Comparison of ENCODE assay signal across 27 cellular contexts in the genomic region with DNA sequence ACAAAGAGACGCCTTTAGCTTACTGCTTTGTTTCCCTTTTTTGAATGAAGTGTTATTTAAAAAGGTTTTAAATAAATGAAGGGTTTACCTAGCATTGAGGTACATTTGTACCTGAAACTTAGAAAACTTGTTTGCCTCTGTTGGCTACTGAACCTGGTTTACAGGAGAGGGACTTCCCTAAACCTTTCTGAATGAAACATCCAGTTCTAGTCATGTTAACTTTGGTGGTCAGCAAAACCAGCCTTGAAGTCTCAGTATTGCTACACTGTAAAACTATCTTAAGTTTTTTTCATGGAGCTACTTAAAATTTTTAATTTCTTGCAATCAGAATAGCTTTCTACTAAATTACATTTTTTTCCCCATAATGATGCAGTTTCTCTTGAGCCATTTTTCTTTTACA. TPM values are rescaled to one million over a fixed set of nuclear protein-coding genes. Genes with fewer than 3 reads are reported as not detected.
A peak's percentile ranks its signal among the peaks of the same experiment; 100 is the strongest.
DNase-seq lines count a peak whose midpoint lies in the region; ATAC-seq, FAIRE-seq and TF ChIP-seq lines count a peak whose summit lies in the region.
"Had no signal": no experiment of that assay in that cellular context is flagged by ENCODE, and none has a peak within 500 bp of the region (broad histone marks: within the 10 kb centered on the region; RNA-seq: fewer than 3 reads in every experiment).

No MANE protein-coding gene starts in this region.

- H3K27me3 Mint-ChIP-seq in Caco-2 (ENCODE audit: insufficient read depth, unreplicated experiment) (no peaks in the 10 kb centered on the region), astrocyte (ENCODE audit: low read depth, unreplicated experiment) (no peaks in the 10 kb centered on the region)
- peaks cover 5% of the 10 kb centered on the region for H3K27me3 Mint-ChIP-seq in activated CD8-positive, alpha-beta T cell treated with anti-CD3 and anti-CD28 coated beads, Interleukin-2, amount 10 ng/mL, durations not matched to agents 7 days and 5 days (ENCODE audit: low read depth)
- H3K27me3 Mint-ChIP-seq: CD4-positive, alpha-beta T cell had no signal

- no peaks in the 10 kb centered on the region for H3K36me3 Mint-ChIP-seq in Caco-2 (ENCODE audit: insufficient read depth, unreplicated experiment)
- no peaks in the 10 kb centered on the region for H3K36me3 Mint-ChIP-seq in astrocyte (ENCODE audit: low read depth, unreplicated experiment)
- H3K36me3 Mint-ChIP-seq in activated CD8-positive, alpha-beta T cell treated with anti-CD3 and anti-CD28 coated beads, Interleukin-2, amount 10 ng/mL, durations not matched to agents 7 days and 5 days (ENCODE audit: low read depth): no peaks in the 10 kb centered on the region
- H3K36me3 Mint-ChIP-seq: natural killer cell had no signal

- DNase-seq in Caco-2 (no peak), astrocyte (ENCODE audit: low read depth) (no peak), NCI-H2029 treated with DMSO at 0.1 percent for 48 hours (lab: John Stamatoyannopoulos, UW) (no peak), KBM-7 (no peak), SK-N-DZ (ENCODE audit: low spot score) (no peak)
- DNase-seq in activated CD8-positive, alpha-beta T cell treated with anti-CD3 and anti-CD28 coated beads, Interleukin-2, amount 10 ng/mL, durations not matched to agents 7 days and 5 days: no peak
- DNase-seq: ACHN; activated CD4-positive, alpha-beta T cell treated with anti-CD3 and anti-CD28 coated beads for 1 hour; activated CD8-positive, alpha-beta memory T cell treated with anti-CD3 and anti-CD28 coated beads, Interleukin-2, amount 50 U/mL, for 4 hours; activated naive CD4-positive, alpha-beta T cell; aorta; CD4-positive, alpha-beta T cell; gastrocnemius medialis; HCEC 1CT; left ventricle myocardium superior; natural killer cell; NCI-H1436 treated with DMSO at 0.1 percent for 48 hours; NCI-H446; psoas muscle; Right ventricle myocardium superior; stimulated activated CD4-positive, alpha-beta T cell treated with anti-CD3 and anti-CD28 coated beads, Interleukin-15, amount 100 ng/mL, for 24 hours; stimulated activated naive CD8-positive, alpha-beta T cell treated with anti-CD3 and anti-CD28 coated beads, Interleukin-15, amount 100 ng/mL, for 72 hours had no signal

- BruUV-seq in Caco-2 (replicated peaks; lab: Mats Ljungman, UMichigan): no TSS peak

- CTCF ChIA-PET in Caco-2 (lab: Charles Lee): no interaction called here
- CTCF ChIA-PET in activated CD8-positive, alpha-beta T cell treated with anti-CD3 and anti-CD28 coated beads, Interleukin-2, amount 10 ng/mL, durations not matched to agents 7 days and 5 days (lab: Charles Lee): no interaction called here

- peak overlapping the region; percentile 81 for H3K9ac ChIP-seq in astrocyte (ENCODE audit: low read length)

- H3K79me2 ChIP-seq in astrocyte (ENCODE audit: insufficient read depth, low read length): peaks cover 93% of the 10 kb centered on the region

- H3K4me1 Mint-ChIP-seq in Caco-2 (ENCODE audit: low read depth, unreplicated experiment) (peaks cover 51% of the 10 kb centered on the region), astrocyte (ENCODE audit: low read depth, unreplicated experiment) (peaks cover 39% of the 10 kb centered on the region)
- H3K4me1 Mint-ChIP-seq in activated CD8-positive, alpha-beta T cell treated with anti-CD3 and anti-CD28 coated beads, Interleukin-2, amount 10 ng/mL, durations not matched to agents 7 days and 5 days (ENCODE audit: low read depth): no peaks in the 10 kb centered on the region
- H3K4me1 Mint-ChIP-seq: natural killer cell; stimulated activated naive CD8-positive, alpha-beta T cell treated with anti-CD3 and anti-CD28 coated beads, Interleukin-15, amount 100 ng/mL, for 72 hours had no signal

- peak; percentile 87 for ATAC-seq in HG02870 (IDR thresholded peaks at IDR 0.05; ENCODE audit: unreplicated experiment)
- no peak for ATAC-seq in activated CD8-positive, alpha-beta T cell treated with anti-CD3 and anti-CD28 coated beads, Interleukin-2, amount 10 ng/mL, durations not matched to agents 7 days and 5 days
- ATAC-seq: gastrocnemius medialis; left ventricle myocardium superior; natural killer cell; psoas muscle; stimulated activated naive CD8-positive, alpha-beta T cell treated with anti-CD3 and anti-CD28 coated beads, Interleukin-15, amount 100 ng/mL, for 72 hours had no signal

- H3K4me1 ChIP-seq in Caco-2 (peaks cover 15% of the 10 kb centered on the region), astrocyte (ENCODE audit: insufficient read depth, low read length) (peaks cover 60% of the 10 kb centered on the region), muscle layer of duodenum (ENCODE audit: control insufficient read depth in 1 of 2, insufficient read depth in 2 of 2, low read length in 2 of 2) (peaks cover 0 to 39% of the 10 kb centered on the region in 2 donors)

- intact Hi-C loops in Caco-2 (cut with micrococcal nuclease; ENCODE audit: unreplicated experiment): loop anchor here (2.0 kb wide), 1 partner anchor 38 kb away; a partner anchor contains a TSS

- peak; percentile 34 for FAIRE-seq in astrocyte (lab: Jason Lieb, UNC)
- FAIRE-seq: urothelium cell line had no signal

- no peaks in the 10 kb centered on the region for H3K9me3 ChIP-seq in Caco-2
- no peaks in the 10 kb centered on the region for H3K9me3 ChIP-seq in astrocyte (ENCODE audit: insufficient read depth, low read depth, low read length)
- H3K9me3 ChIP-seq in muscle layer of duodenum (ENCODE audit: control insufficient read depth in 1 of 2, low read length in 2 of 2): no peaks in the 10 kb centered on the region
- H3K9me3 ChIP-seq: gastrocnemius medialis, psoas muscle had no signal

- H3K9me3 Mint-ChIP-seq in Caco-2 (ENCODE audit: unreplicated experiment): no peaks in the 10 kb centered on the region
- H3K9me3 Mint-ChIP-seq in astrocyte (ENCODE audit: unreplicated experiment): no peaks in the 10 kb centered on the region
- H3K9me3 Mint-ChIP-seq in activated CD8-positive, alpha-beta T cell treated with anti-CD3 and anti-CD28 coated beads, Interleukin-2, amount 10 ng/mL, durations not matched to agents 7 days and 5 days (ENCODE audit: insufficient read depth): no peaks in the 10 kb centered on the region
- H3K9me3 Mint-ChIP-seq: CD4-positive, alpha-beta T cell; natural killer cell; stimulated activated naive CD8-positive, alpha-beta T cell treated with anti-CD3 and anti-CD28 coated beads, Interleukin-15, amount 100 ng/mL, for 72 hours; T-helper 2 cell treated with Interferon-gamma antibody and Interleukin-4, amounts not matched to agents 5 μg/mL and 100 μg/mL, for 36 hours had no signal

- no peak overlapping the region for H2AFZ ChIP-seq in astrocyte (ENCODE audit: low read depth, low read length)

- H3K4me2 ChIP-seq in astrocyte (ENCODE audit: low read length): peak overlapping the region; percentile 77

- H3K4me3 Mint-ChIP-seq in Caco-2 (ENCODE audit: unreplicated experiment) (no peak overlapping the region), astrocyte (ENCODE audit: unreplicated experiment) (no peak overlapping the region)
- H3K4me3 Mint-ChIP-seq in activated CD8-positive, alpha-beta T cell treated with anti-CD3 and anti-CD28 coated beads, Interleukin-2, amount 10 ng/mL, durations not matched to agents 7 days and 5 days: no peak overlapping the region
- H3K4me3 Mint-ChIP-seq: CD4-positive, alpha-beta T cell; natural killer cell; stimulated activated naive CD8-positive, alpha-beta T cell treated with anti-CD3 and anti-CD28 coated beads, Interleukin-15, amount 100 ng/mL, for 72 hours; T-helper 2 cell treated with Interferon-gamma antibody and Interleukin-4, amounts not matched to agents 5 μg/mL and 100 μg/mL, for 36 hours had no signal

- in situ Hi-C loops in KBM-7 (cut with MboI; ENCODE audit: low pct_unique_long_range_greater_than_20kb, low sequenced_read_pairs): no loop called here

- no peaks in the 10 kb centered on the region for H3K27me3 ChIP-seq in Caco-2 (replicated peaks; ENCODE audit: control insufficient read depth, insufficient read depth, low read length)
- H3K27me3 ChIP-seq in astrocyte (ENCODE audit: insufficient read depth, low read length): no peaks in the 10 kb centered on the region
- H3K27me3 ChIP-seq in muscle layer of duodenum (ENCODE audit: low read depth, low read length): no peaks in the 10 kb centered on the region
- H3K27me3 ChIP-seq: gastrocnemius medialis had no signal

- no peak for TF ChIP-seq CTCF in Caco-2 (IDR thresholded peaks at IDR 0.05; ENCODE audit: insufficient read depth in 1 of 2, low read depth in 1 of 2, low read length in 1 of 2, severe bottlenecking in 1 of 2, unreplicated experiment in 1 of 2)
- TF ChIP-seq CTCF in astrocyte (IDR thresholded peaks at IDR 0.05; ENCODE audit: insufficient read depth, low read depth, low read length): no peak

- H3K4me3 ChIP-seq in Caco-2 (ENCODE audit: low read depth, low read length): no peak overlapping the region
- H3K4me3 ChIP-seq in astrocyte (ENCODE audit: insufficient read depth, low read depth, low read length): no peak overlapping the region
- no peak overlapping the region for H3K4me3 ChIP-seq in muscle layer of duodenum (ENCODE audit: low read depth in 1 of 2, low read length in 2 of 2)
- H3K4me3 ChIP-seq: gastrocnemius medialis, psoas muscle had no signal

- POLR2A ChIA-PET in Caco-2 (lab: Charles Lee): no interaction called here
- POLR2A ChIA-PET in activated CD8-positive, alpha-beta T cell treated with anti-CD3 and anti-CD28 coated beads, Interleukin-2, amount 10 ng/mL, durations not matched to agents 7 days and 5 days (lab: Charles Lee): no interaction called here

- no peaks in the 10 kb centered on the region for H3K36me3 ChIP-seq in Caco-2 (ENCODE audit: control insufficient read depth, insufficient read depth, low read length)
- no peaks in the 10 kb centered on the region for H3K36me3 ChIP-seq in astrocyte (ENCODE audit: insufficient read depth, low read length)
- H3K36me3 ChIP-seq in muscle layer of duodenum (ENCODE audit: control insufficient read depth in 1 of 2, insufficient read depth in 2 of 2, low read length in 2 of 2): no peaks in the 10 kb centered on the region
- H3K36me3 ChIP-seq: gastrocnemius medialis had no signal

- H4K20me1 ChIP-seq in astrocyte (ENCODE audit: insufficient read depth, low read length): no peaks in the 10 kb centered on the region

- H3K27ac Mint-ChIP-seq in Caco-2 (ENCODE audit: unreplicated experiment) (peak overlapping the region; percentile 50), astrocyte (ENCODE audit: unreplicated experiment) (peak overlapping the region; percentile 96)
- no peak overlapping the region for H3K27ac Mint-ChIP-seq in activated CD8-positive, alpha-beta T cell treated with anti-CD3 and anti-CD28 coated beads, Interleukin-2, amount 10 ng/mL, durations not matched to agents 7 days and 5 days
- H3K27ac Mint-ChIP-seq: CD4-positive, alpha-beta T cell; natural killer cell; stimulated activated naive CD8-positive, alpha-beta T cell treated with anti-CD3 and anti-CD28 coated beads, Interleukin-15, amount 100 ng/mL, for 72 hours; T-helper 2 cell treated with Interferon-gamma antibody and Interleukin-4, amounts not matched to agents 5 μg/mL and 100 μg/mL, for 36 hours had no signal

- H3K27ac ChIP-seq in astrocyte (ENCODE audit: low read depth, low read length) (peak overlapping the region; percentile 92), muscle layer of duodenum (ENCODE audit: low read length) (peak overlapping the region; percentile 37)
- H3K27ac ChIP-seq: gastrocnemius medialis, HL-60, psoas muscle had no signal

RNA-seq across cellular contexts. Expression of a gene that starts 38.2 kb away (rescaled TPM):
- total RNA-seq in Caco-2 (2022) (140 and 143 TPM in 2 replicates), astrocyte (24.2 and 39.5 TPM in 2 replicates)
- total RNA-seq in activated CD8-positive, alpha-beta T cell treated with anti-CD3 and anti-CD28 coated beads, Interleukin-2, amount 10 ng/mL, durations not matched to agents 7 days and 5 days: 1 to 10 TPM; 1.0 TPM
- 10.1 and 14.5 TPM in 2 replicates for polyA plus RNA-seq in SK-N-DZ (2014; cell fraction: cytosol; rRNA removed)
- 5.5 and 6.0 TPM in 2 replicates for polyA plus RNA-seq in SK-N-DZ (2014; cell fraction: nucleus; rRNA removed)

Comparison
In these comparisons a context has a peak if more than half of its experiments do, and no peak if none do; other contexts are left out.
1. RNA of a gene that starts 38.2 kb away (total RNA-seq): 140 to 143 TPM in Caco-2 and 24.2 to 39.5 TPM in astrocyte; 1.0 TPM in activated CD8-positive, alpha-beta T cell treated with anti-CD3 and anti-CD28 coated beads, Interleukin-2, amount 10 ng/mL, durations not matched to agents 7 days and 5 days; every median in the first group is over 10 times any median in the second.